10 cellular contexts compared by ENCODE assay signal in the genomic region with DNA sequence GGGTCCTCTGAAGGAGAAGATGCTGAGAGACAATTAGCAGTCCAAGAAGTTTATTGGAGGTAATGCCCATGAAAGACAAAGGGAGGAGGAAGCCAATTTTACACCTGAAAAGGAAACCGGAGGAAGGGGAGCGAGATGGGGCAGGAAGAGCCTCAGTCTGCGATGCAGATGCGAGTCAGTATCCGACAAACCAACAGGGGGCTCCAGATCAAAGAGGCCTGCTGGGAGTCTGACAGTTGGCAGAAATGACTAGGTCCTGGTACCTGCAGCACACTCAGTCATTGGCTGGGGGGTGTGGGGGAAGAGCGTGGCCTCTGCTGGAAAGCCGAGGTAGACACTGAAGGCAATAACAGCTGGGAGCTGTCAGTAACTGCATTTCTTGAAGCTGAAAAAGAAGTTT.
DNase-seq lines count a peak whose midpoint lies in the region; ATAC-seq, FAIRE-seq and TF ChIP-seq lines count a peak whose summit lies in the region.
"Had no signal": no experiment of that assay in that cellular context is flagged by ENCODE, and none has a peak within 500 bp of the region (broad histone marks: within the 10 kb centered on the region; RNA-seq: fewer than 3 reads in every experiment).

No MANE protein-coding gene starts in this region.

- H3K4me3 ChIP-seq in DOHH2 (ENCODE audit: low read length): no peak overlapping the region

- TF ChIP-seq CTCF in DOHH2 (IDR thresholded peaks at IDR 0.05; ENCODE audit: low read depth, low read length, poor library complexity, severe bottlenecking): peak; percentile 20

- H3F3A ChIP-seq in DOHH2 (ENCODE audit: control insufficient read depth, insufficient read depth): no peaks in the 10 kb centered on the region

- FAIRE-seq in urothelium cell line (lab: Jason Lieb, UNC): no peak
- FAIRE-seq: endometrium had no signal

- peak; percentile 57 for ATAC-seq in GM18870 (IDR thresholded peaks at IDR 0.05; ENCODE audit: unreplicated experiment)
- ATAC-seq in HG02885 (IDR thresholded peaks at IDR 0.05; ENCODE audit: poor library complexity, unreplicated experiment): peak; percentile 41
- 0 out of 3 replicates have a peak, but pooled peaks have one; percentile 42 for ATAC-seq in SK-N-SH treated with all-trans-retinoic acid at 6 μM for 48 hours
- ATAC-seq: stimulated activated memory B cell treated with anti-CD40 and anti-IgM and Interleukin-4, amounts not matched to agents 10 μg/mL and 1 μg/mL and 100 μg/mL, for 72 hours had no signal

- H3K36me3 ChIP-seq in DOHH2 (ENCODE audit: control insufficient read depth, low read length): no peaks in the 10 kb centered on the region

- H3K4me1 ChIP-seq in DOHH2 (ENCODE audit: control insufficient read depth, low read length): no peaks in the 10 kb centered on the region

- no peaks in the 10 kb centered on the region for H3K9me2 ChIP-seq in DOHH2 (replicated peaks; ENCODE audit: control insufficient read depth, low read length)

- no peaks in the 10 kb centered on the region for H3K9me3 ChIP-seq in DOHH2 (ENCODE audit: control insufficient read depth, insufficient read depth, low read length)

- DNase-seq in urothelium cell line (ENCODE audit: low spot score) (no peak), dedifferentiated amniotic fluid mesenchymal stem cell (ENCODE audit: extremely low spot score) (no peak), T1000 (lab: John Stamatoyannopoulos, UW) (no peak), NCI-H1092 (lab: John Stamatoyannopoulos, UW) (no peak)

- H3K4me2 ChIP-seq in DOHH2 (ENCODE audit: low read length): no peak overlapping the region

- H3K79me2 ChIP-seq in DOHH2 (ENCODE audit: control insufficient read depth, low read length): no peaks in the 10 kb centered on the region

- H4K20me1 ChIP-seq in DOHH2 (ENCODE audit: control insufficient read depth, insufficient read depth, low read depth, low read length): no peaks in the 10 kb centered on the region

- H3K27me3 ChIP-seq in DOHH2 (ENCODE audit: control insufficient read depth, low read length): no peaks in the 10 kb centered on the region

- no peak overlapping the region for H3K27ac ChIP-seq in DOHH2 (ENCODE audit: low read depth, low read length)

TF ChIP-seq in SK-N-SH treated with all-trans-retinoic acid at 6 μM for 48 hours, 23 proteins besides CTCF, POLR2A, EP300 and RAD21:
- no peak for TF ChIP-seq ZC3H10 (CRISPR knock-in tag; IDR thresholded peaks at IDR 0.05)
- TF ChIP-seq SNAI2 (CRISPR knock-in tag; IDR thresholded peaks at IDR 0.05): no peak
- TF ChIP-seq, protein P1, sequence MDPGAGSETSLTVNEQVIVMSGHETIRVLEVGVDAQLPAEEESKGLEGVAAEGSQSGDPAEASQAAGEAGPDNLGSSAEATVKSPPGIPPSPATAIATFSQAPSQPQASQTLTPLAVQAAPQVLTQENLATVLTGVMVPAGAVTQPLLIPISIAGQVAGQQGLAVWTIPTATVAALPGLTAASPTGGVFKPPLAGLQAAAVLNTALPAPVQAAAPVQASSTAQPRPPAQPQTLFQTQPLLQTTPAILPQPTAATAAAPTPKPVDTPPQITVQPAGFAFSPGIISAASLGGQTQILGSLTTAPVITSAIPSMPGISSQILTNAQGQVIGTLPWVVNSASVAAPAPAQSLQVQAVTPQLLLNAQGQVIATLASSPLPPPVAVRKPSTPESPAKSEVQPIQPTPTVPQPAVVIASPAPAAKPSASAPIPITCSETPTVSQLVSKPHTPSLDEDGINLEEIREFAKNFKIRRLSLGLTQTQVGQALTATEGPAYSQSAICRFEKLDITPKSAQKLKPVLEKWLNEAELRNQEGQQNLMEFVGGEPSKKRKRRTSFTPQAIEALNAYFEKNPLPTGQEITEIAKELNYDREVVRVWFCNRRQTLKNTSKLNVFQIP (CRISPR knock-in tag; IDR thresholded peaks at IDR 0.05; ENCODE audit: borderline replicate concordance, low read depth): no peak
- TF ChIP-seq RARB (CRISPR knock-in tag; IDR thresholded peaks at IDR 0.05): no peak
- TF ChIP-seq ZNF565 (CRISPR knock-in tag; conservative IDR thresholded peaks at IDR 0.05; ENCODE audit: low read depth): no peak
- no peak for TF ChIP-seq ZFP30 (CRISPR knock-in tag; IDR thresholded peaks at IDR 0.05)
- no peak for TF ChIP-seq ARNTL (CRISPR knock-in tag; IDR thresholded peaks at IDR 0.05; ENCODE audit: borderline replicate concordance, low read depth)
- TF ChIP-seq ISL1 (CRISPR knock-in tag; IDR thresholded peaks at IDR 0.05): no peak
TF ChIP-seq in SK-N-SH treated with all-trans-retinoic acid at 6 μM for 48 hours: peak in this region for 0.
